Comparison of ENCODE assay signal across 12 cellular contexts in the genomic region with DNA sequence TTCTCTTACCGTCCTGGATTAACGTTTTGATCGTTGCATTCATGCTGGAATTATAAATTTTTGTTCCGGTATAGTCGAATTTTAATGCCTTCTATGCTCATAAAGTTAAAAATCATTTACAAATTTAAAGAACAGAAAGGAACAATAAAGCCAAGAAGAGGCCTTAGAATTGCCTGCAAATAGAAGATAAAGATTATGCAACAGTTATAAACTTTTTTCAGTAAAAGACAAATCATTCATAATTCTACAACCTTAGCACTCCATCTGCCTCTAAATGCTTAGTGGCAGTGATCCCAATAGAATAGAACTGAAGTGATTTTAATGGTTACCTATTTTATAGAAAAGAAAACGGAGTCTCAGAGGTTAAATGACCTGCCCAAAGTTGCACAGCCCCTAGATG.
"Had no signal": no experiment of that assay in that cellular context is flagged by ENCODE, and none has a peak within 500 bp of the region (broad histone marks: within the 10 kb centered on the region; RNA-seq: fewer than 3 reads in every experiment).

No MANE protein-coding gene starts in this region.

- ATAC-seq: stimulated activated effector memory CD8-positive, alpha-beta T cell treated with anti-CD3 and anti-CD28 coated beads, Interleukin-12 subunit alpha, Interleukin-12 subunit beta, amount 100 ng/mL, for 72 hours had no signal

- H3K9me3 ChIP-seq: ovary, tibial nerve had no signal

- H3K4me1 Mint-ChIP-seq: immature natural killer cell; stimulated activated effector memory CD8-positive, alpha-beta T cell treated with anti-CD3 and anti-CD28 coated beads, Interleukin-12 subunit alpha, Interleukin-12 subunit beta, amount 100 ng/mL, for 72 hours had no signal

- H3K36me3 ChIP-seq: ovary, tibial nerve had no signal

- H3K9me3 Mint-ChIP-seq: activated naive CD4-positive, alpha-beta T cell treated with anti-CD3 and anti-CD28 coated beads, Interleukin-2, amount 50 U/mL, for 72 hours; activated T-cell treated with anti-CD3 and anti-CD28 coated beads, Interleukin-2, amount 50 U/mL, for 24 hours; immature natural killer cell; stimulated activated effector memory CD8-positive, alpha-beta T cell treated with anti-CD3 and anti-CD28 coated beads, Interleukin-12 subunit alpha, Interleukin-12 subunit beta, amount 100 ng/mL, for 72 hours; T-helper 2 cell treated with Interferon-gamma antibody and Interleukin-4, amounts not matched to agents 5 μg/mL and 100 μg/mL, for 36 hours had no signal

- DNase-seq: activated CD8-positive, alpha-beta memory T cell treated with anti-CD3 and anti-CD28 coated beads, Interleukin-2, amount 10 ng/mL, durations not matched to agents 7 days and 5 days; activated effector memory CD4-positive, alpha-beta T cell treated with Interleukin-2 at 50 U/mL for 16 hours; activated T-cell treated with anti-CD3 and anti-CD28 coated beads, Interleukin-2, amount 50 U/mL, for 24 hours; cerebellar nuclear complex; left cardiac atrium had no signal

- H3K4me3 ChIP-seq: ovary, skin epidermis had no signal

- H3K27me3 Mint-ChIP-seq: activated CD8-positive, alpha-beta memory T cell treated with anti-CD3 and anti-CD28 coated beads, Interleukin-2, amount 10 ng/mL, durations not matched to agents 7 days and 5 days had no signal

- H3K27ac ChIP-seq: ovary, skin epidermis had no signal

- H3K36me3 Mint-ChIP-seq: immature natural killer cell; stimulated activated effector memory CD8-positive, alpha-beta T cell treated with anti-CD3 and anti-CD28 coated beads, Interleukin-12 subunit alpha, Interleukin-12 subunit beta, amount 100 ng/mL, for 72 hours had no signal

- H3K4me3 Mint-ChIP-seq: activated CD8-positive, alpha-beta memory T cell treated with anti-CD3 and anti-CD28 coated beads, Interleukin-2, amount 10 ng/mL, durations not matched to agents 7 days and 5 days; activated T-cell treated with anti-CD3 and anti-CD28 coated beads, Interleukin-2, amount 50 U/mL, for 24 hours; immature natural killer cell; stimulated activated effector memory CD8-positive, alpha-beta T cell treated with anti-CD3 and anti-CD28 coated beads, Interleukin-12 subunit alpha, Interleukin-12 subunit beta, amount 100 ng/mL, for 72 hours; T-helper 2 cell treated with Interferon-gamma antibody and Interleukin-4, amounts not matched to agents 5 μg/mL and 100 μg/mL, for 36 hours had no signal

- H3K27ac Mint-ChIP-seq: activated CD8-positive, alpha-beta memory T cell treated with anti-CD3 and anti-CD28 coated beads, Interleukin-2, amount 10 ng/mL, durations not matched to agents 7 days and 5 days; activated naive CD4-positive, alpha-beta T cell treated with anti-CD3 and anti-CD28 coated beads, Interleukin-2, amount 50 U/mL, for 72 hours; activated T-cell treated with anti-CD3 and anti-CD28 coated beads, Interleukin-2, amount 50 U/mL, for 24 hours; immature natural killer cell; T-helper 2 cell treated with Interferon-gamma antibody and Interleukin-4, amounts not matched to agents 5 μg/mL and 100 μg/mL, for 36 hours had no signal

- H3K27me3 ChIP-seq: ovary, tibial nerve had no signal
